ENCODE assay signal across 22 cellular contexts in genomic region chr2:7436096-7436906, GRCh38.
DNase-seq lines count a peak whose midpoint lies in the region; ATAC-seq and TF ChIP-seq lines count a peak whose summit lies in the region.
"Had no signal": no experiment of that assay in that cellular context is flagged by ENCODE, and none has a peak within 500 bp of the region (broad histone marks: within the 10 kb centered on the region; RNA-seq: fewer than 3 reads in every experiment).

No MANE protein-coding gene starts in this region.

- peak overlapping the region; percentile 67 for H3K4me3 Mint-ChIP-seq in activated T-helper 17 cell treated with anti-CD3 and anti-CD28 coated beads, Interleukin-2, amount 50 U/mL, for 72 hours
- H3K4me3 Mint-ChIP-seq: stimulated activated memory B cell treated with anti-CD40 and anti-IgM and Interleukin-4, amounts not matched to agents 10 μg/mL and 1 μg/mL and 100 μg/mL, for 72 hours; T-helper 17 cell had no signal

- H3K27ac Mint-ChIP-seq in activated T-helper 17 cell treated with anti-CD3 and anti-CD28 coated beads, Interleukin-2, amount 50 U/mL, for 72 hours = peak overlapping the region; percentile 80
- H3K27ac Mint-ChIP-seq: stimulated activated memory B cell treated with anti-CD40 and anti-IgM and Interleukin-4, amounts not matched to agents 10 μg/mL and 1 μg/mL and 100 μg/mL, for 72 hours; T-helper 17 cell had no signal

- H3K36me3 ChIP-seq in muscle layer of colon (ENCODE audit: insufficient read depth, low read length) (no peaks in the 10 kb centered on the region), lower lobe of right lung (no peaks in the 10 kb centered on the region)
- H3K36me3 ChIP-seq: esophagus squamous epithelium, ovary, Peyer's patch, right lobe of liver, SJSA1, tibial nerve, WERI-Rb-1 had no signal

- peaks cover 12% of the 10 kb centered on the region for H3K4me1 Mint-ChIP-seq in activated T-helper 17 cell treated with anti-CD3 and anti-CD28 coated beads, Interleukin-2, amount 50 U/mL, for 72 hours
- H3K4me1 Mint-ChIP-seq: stimulated activated memory B cell treated with anti-CD40 and anti-IgM and Interleukin-4, amounts not matched to agents 10 μg/mL and 1 μg/mL and 100 μg/mL, for 72 hours had no signal

- peak; percentile 41 for DNase-seq in stimulated activated CD4-positive, alpha-beta T cell treated with anti-CD3 and anti-CD28 coated beads, Interleukin-15, amount 100 ng/mL, for 24 hours
- no peak for DNase-seq in stimulated activated CD4-positive, alpha-beta T cell treated with anti-CD3 and anti-CD28 coated beads, Interleukin-1b, Interleukin-23, amount 100 ng/mL, for 48 hours
- DNase-seq in lower lobe of right lung (no peak), NCI-H345 (lab: John Stamatoyannopoulos, UW) (no peak)
- DNase-seq: activated gamma-delta T cell treated with Interleukin-2 at 50 U/mL for 16 hours; DMS79 treated with DMSO at 0.1 percent for 48 hours; effector CD8-positive, alpha-beta T cell; esophagus squamous epithelium; Karpas-422; NCI-H187; ovary; Peyer's patch; right lobe of liver; T-helper 17 cell; WERI-Rb-1 had no signal

- no peak for TF ChIP-seq CTCF in lower lobe of right lung (IDR thresholded peaks at IDR 0.05)

- no peak overlapping the region for H3K9ac ChIP-seq in muscle layer of colon (ENCODE audit: low read length)

- intact Hi-C loops in lower lobe of right lung (cut with DNase I) = no loop called here

- no peaks in the 10 kb centered on the region for H3K36me3 Mint-ChIP-seq in activated T-helper 17 cell treated with anti-CD3 and anti-CD28 coated beads, Interleukin-2, amount 50 U/mL, for 72 hours (ENCODE audit: low read depth)
- H3K36me3 Mint-ChIP-seq: stimulated activated memory B cell treated with anti-CD40 and anti-IgM and Interleukin-4, amounts not matched to agents 10 μg/mL and 1 μg/mL and 100 μg/mL, for 72 hours had no signal

- H3K27me3 ChIP-seq in muscle layer of colon (ENCODE audit: control insufficient read depth in 1 of 2, insufficient read depth in 2 of 2, low read length in 2 of 2) (no peaks in the 10 kb centered on the region), lower lobe of right lung (ENCODE audit: low read depth) (no peaks in the 10 kb centered on the region)
- H3K27me3 ChIP-seq: ovary, Peyer's patch, SJSA1, tibial nerve had no signal

- H3K4me1 ChIP-seq in muscle layer of colon (ENCODE audit: insufficient read depth, low read length) (peaks cover 30% of the 10 kb centered on the region), lower lobe of right lung (peaks cover 8% of the 10 kb centered on the region)
- H3K4me1 ChIP-seq: right lobe of liver, SJSA1 had no signal

- H3K27ac ChIP-seq in muscle layer of colon (ENCODE audit: low read depth, low read length) (peak overlapping the region; percentile 67), lower lobe of right lung (no peak overlapping the region)
- H3K27ac ChIP-seq: esophagus squamous epithelium, ovary, Peyer's patch, right lobe of liver, SJSA1, tibial nerve, WERI-Rb-1 had no signal

- H3K9me3 Mint-ChIP-seq in activated T-helper 17 cell treated with anti-CD3 and anti-CD28 coated beads, Interleukin-2, amount 50 U/mL, for 72 hours = peaks cover 3% of the 10 kb centered on the region

- peaks cover 16% of the 10 kb centered on the region for H3K27me3 Mint-ChIP-seq in activated T-helper 17 cell treated with anti-CD3 and anti-CD28 coated beads, Interleukin-2, amount 50 U/mL, for 72 hours
- H3K27me3 Mint-ChIP-seq: T-helper 17 cell had no signal

- H3K9me3 ChIP-seq in muscle layer of colon (ENCODE audit: low read length) = no peaks in the 10 kb centered on the region
- peaks cover 5% of the 10 kb centered on the region for H3K9me3 ChIP-seq in lower lobe of right lung
- H3K9me3 ChIP-seq: esophagus squamous epithelium, ovary, Peyer's patch, right lobe of liver, SJSA1 had no signal

- ATAC-seq in activated T-helper 17 cell treated with anti-CD3 and anti-CD28 coated beads, Interleukin-2, amount 50 U/mL, for 72 hours (replicated peaks) = peak; percentile 43
- ATAC-seq in HG03095 (IDR thresholded peaks at IDR 0.05; ENCODE audit: unreplicated experiment) = no peak
- ATAC-seq in lower lobe of right lung = no peak
- ATAC-seq: HCT116; right lobe of liver; stimulated activated memory B cell treated with anti-CD40 and anti-IgM and Interleukin-4, amounts not matched to agents 10 μg/mL and 1 μg/mL and 100 μg/mL, for 72 hours; T-helper 17 cell had no signal

- H3K4me3 ChIP-seq in muscle layer of colon (ENCODE audit: low read depth in 1 of 2, low read length in 2 of 2) (no peak overlapping the region), lower lobe of right lung (no peak overlapping the region)
- H3K4me3 ChIP-seq: esophagus squamous epithelium, ovary, Peyer's patch, right lobe of liver, SJSA1, tibial nerve had no signal
